Comparison of ENCODE assay signal across 31 cellular contexts in genomic region chr4:111454961-111455360, GRCh38.
A peak's percentile ranks its signal among the peaks of the same experiment; 100 is the strongest.
DNase-seq lines count a peak whose midpoint lies in the region; ATAC-seq, FAIRE-seq and TF ChIP-seq lines count a peak whose summit lies in the region.
"Had no signal": no experiment of that assay in that cellular context is flagged by ENCODE, and none has a peak within 500 bp of the region (broad histone marks: within the 10 kb centered on the region; RNA-seq: fewer than 3 reads in every experiment).

No MANE protein-coding gene starts in this region.

- no peak overlapping the region for H2BK5ac ChIP-seq in H1 (ENCODE audit: low read depth, low read length)

- H2AK5ac ChIP-seq in H1 (ENCODE audit: low read depth, low read length) = no peak overlapping the region

- H3K4me3 ChIP-seq in GM23338 = no peak overlapping the region
- H3K4me3 ChIP-seq in H1 (ENCODE audit: extremely low read depth in 1 of 4, insufficient read depth in 2 of 4, low read depth in 3 of 4, low read length in 4 of 4) = no peak overlapping the region
- H3K4me3 ChIP-seq in dorsolateral prefrontal cortex = no peak overlapping the region
- H3K4me3 ChIP-seq: BLaER1 treated with 17β-estradiol and CSF1 and Interleukin-3, amounts not matched to agents 10 nM and 100 nM; heart left ventricle; SJCRH30; tibial artery had no signal

- no peak overlapping the region for H3K18ac ChIP-seq in H1 (ENCODE audit: extremely low read depth, low read length)

- H3K79me2 ChIP-seq in GM23338 (replicated peaks; ENCODE audit: insufficient read depth) = no peaks in the 10 kb centered on the region
- no peaks in the 10 kb centered on the region for H3K79me2 ChIP-seq in H1 (ENCODE audit: control insufficient read depth in 1 of 2, insufficient read depth in 2 of 2, low read length in 2 of 2)

- H3K27ac ChIP-seq in GM23338 (ENCODE audit: low read depth) = no peak overlapping the region
- H3K27ac ChIP-seq in H1 (ENCODE audit: low read depth, low read length) = no peak overlapping the region
- no peak overlapping the region for H3K27ac ChIP-seq in dorsolateral prefrontal cortex
- H3K27ac ChIP-seq: BLaER1 treated with 17β-estradiol and CSF1 and Interleukin-3, amounts not matched to agents 10 nM and 100 nM; brain microvascular endothelial cell; heart left ventricle; SJCRH30; tibial artery had no signal

- no peaks in the 10 kb centered on the region for H3K9me3 Mint-ChIP-seq in GM23338
- H3K9me3 Mint-ChIP-seq: activated CD8-positive, alpha-beta T cell treated with anti-CD3 and anti-CD28 coated beads for 36 hours had no signal

- H3K4me1 Mint-ChIP-seq in GM23338 = no peaks in the 10 kb centered on the region
- H3K4me1 Mint-ChIP-seq: activated CD4-positive, alpha-beta T cell treated with anti-CD3 and anti-CD28 coated beads for 36 hours; IgD-negative memory B cell had no signal

- H3K4ac ChIP-seq in H1 (replicated peaks; ENCODE audit: insufficient read length, low read depth, low read length) = no peak overlapping the region

- no peak overlapping the region for H3K56ac ChIP-seq in H1 (replicated peaks; ENCODE audit: insufficient read length, low read depth, low read length)

- no peak overlapping the region for H3K23ac ChIP-seq in H1 (ENCODE audit: insufficient read length)

- WGBS in H1 (ENCODE audit: extremely low coverage in 1 of 2, insufficient coverage in 1 of 2, insufficient read length in 1 of 2, insufficient replicate concordance in 2 of 2, low coverage in 1 of 2, low lambda C conversion rate in 2 of 2, missing lambda C conversion rate in 1 of 2), 2 experiments = 75% methylated on average over 4 of the region's 4 CpGs; no CpG with 5 or more reads in 1 of the 2 experiments

- no peaks in the 10 kb centered on the region for H3F3A ChIP-seq in GM23338 (replicated peaks; ENCODE audit: low read depth)

- TF ChIP-seq CTCF in GM23338 (conservative IDR thresholded peaks at IDR 0.05; ENCODE audit: low read depth in 2 of 2) (no peak), H1 (IDR thresholded peaks at IDR 0.05; ENCODE audit: control extremely low read depth in 1 of 3, insufficient read depth in 1 of 3, low read depth in 1 of 3, low read length in 3 of 3) (no peak), dorsolateral prefrontal cortex (IDR thresholded peaks at IDR 0.05 in 54 of 56, conservative IDR thresholded peaks at IDR 0.05 in 2 of 56; ENCODE audit: low read depth in 1 of 56, partially characterized antibody in 56 of 56) (no peak)

- TF ChIP-seq RAD21 in H1 (IDR thresholded peaks at IDR 0.05 in 1 of 2, conservative IDR thresholded peaks at IDR 0.05 in 1 of 2; ENCODE audit: low read depth in 2 of 2, low read length in 2 of 2) = no peak

- FAIRE-seq in H1 (lab: Jason Lieb, UNC) = no peak
- FAIRE-seq: GM12892, RCC 7860 had no signal

- CTCF ChIA-PET in H1 (lab: Charles Lee; ENCODE audit: partially characterized antibody) = interaction anchor here (0.5 to 1.4 kb wide), 2 partner anchors 21 to 417 kb away, joined by 3 read pairs; no protein-coding TSS in a partner anchor

- intact Hi-C loops in posterior vena cava (cut with DNase I) = no loop called here
- intact Hi-C loops in dorsolateral prefrontal cortex (cut with DNase I) = no loop called here

- no peaks in the 10 kb centered on the region for H3K27me3 ChIP-seq in GM23338 (ENCODE audit: insufficient read depth)
- H3K27me3 ChIP-seq in H1 (replicated peaks in 1 of 4; ENCODE audit: control insufficient read depth in 3 of 4, extremely low read depth in 1 of 4, insufficient read depth in 3 of 4, low read length in 3 of 4) = no peaks in the 10 kb centered on the region
- H3K27me3 ChIP-seq in dorsolateral prefrontal cortex = no peaks in the 10 kb centered on the region
- H3K27me3 ChIP-seq: BLaER1 treated with 17β-estradiol and CSF1 and Interleukin-3, amounts not matched to agents 10 nM and 100 nM; brain microvascular endothelial cell; heart left ventricle; SJCRH30; tibial artery had no signal

- TF ChIP-seq EP300 in H1 (IDR thresholded peaks at IDR 0.05; ENCODE audit: borderline replicate concordance in 1 of 2, low read depth in 2 of 2, low read length in 2 of 2) = no peak

- peak; percentile 66; the same call in 2 of the 3 replicates for ATAC-seq in GM23338
- ATAC-seq in HG02642 (IDR thresholded peaks at IDR 0.05; ENCODE audit: poor library complexity, unreplicated experiment) = no peak
- ATAC-seq: activated CD4-positive, alpha-beta T cell treated with anti-CD3 and anti-CD28 coated beads for 36 hours; activated CD8-positive, alpha-beta T cell treated with anti-CD3 and anti-CD28 coated beads for 36 hours; heart left ventricle; left lobe of liver; right cardiac atrium had no signal

- no peaks in the 10 kb centered on the region for H3K9me3 ChIP-seq in H1 (ENCODE audit: insufficient read depth in 2 of 2, low read depth in 1 of 2, low read length in 1 of 2)
- H3K9me3 ChIP-seq: BLaER1 treated with 17β-estradiol and CSF1 and Interleukin-3, amounts not matched to agents 10 nM and 100 nM; heart left ventricle; SJCRH30; tibial artery had no signal

- H3K4me1 ChIP-seq in GM23338 (ENCODE audit: insufficient read depth) (no peaks in the 10 kb centered on the region), H1 (replicated peaks in 1 of 4; ENCODE audit: control insufficient read depth in 3 of 4, insufficient read depth in 4 of 4, low read length in 3 of 4) (no peaks in the 10 kb centered on the region)
- H3K4me1 ChIP-seq: BLaER1 treated with 17β-estradiol and CSF1 and Interleukin-3, amounts not matched to agents 10 nM and 100 nM; heart left ventricle; SJCRH30; tibial artery had no signal

- H4K5ac ChIP-seq in H1 (ENCODE audit: insufficient read length, low read depth, low read length) = no peak overlapping the region

- H2BK20ac ChIP-seq in H1 (ENCODE audit: low read length) = no peak overlapping the region

- no peaks in the 10 kb centered on the region for H3K9me2 ChIP-seq in GM23338 (ENCODE audit: insufficient read depth)

- H2BK120ac ChIP-seq in H1 (replicated peaks; ENCODE audit: low read depth, low read length) = no peak overlapping the region

- no peak overlapping the region for H2BK12ac ChIP-seq in H1 (ENCODE audit: low read depth, low read length)

- POLR2A ChIA-PET in H1 (lab: Charles Lee; ENCODE audit: partially characterized antibody) = no interaction called here

- H3K27me3 Mint-ChIP-seq in GM23338 (ENCODE audit: insufficient read depth, low read depth, poor library complexity) = peaks cover 3% of the 10 kb centered on the region
- H3K27me3 Mint-ChIP-seq: activated CD4-positive, alpha-beta T cell treated with anti-CD3 and anti-CD28 coated beads for 36 hours; activated CD8-positive, alpha-beta T cell treated with anti-CD3 and anti-CD28 coated beads for 36 hours; IgD-negative memory B cell had no signal

- H4K8ac ChIP-seq in H1 (ENCODE audit: extremely low read depth, insufficient read depth, low read length) = no peak overlapping the region

- no peaks in the 10 kb centered on the region for H3K79me1 ChIP-seq in H1 (ENCODE audit: low read depth, low read length)

- 0 out of 2 replicates have a peak overlapping the region, but pooled peaks have one; percentile 15 for H3K27ac Mint-ChIP-seq in GM23338
- H3K27ac Mint-ChIP-seq: activated CD4-positive, alpha-beta T cell treated with anti-CD3 and anti-CD28 coated beads for 36 hours; activated CD8-positive, alpha-beta T cell treated with anti-CD3 and anti-CD28 coated beads for 36 hours; IgD-negative memory B cell had no signal

- TF ChIP-seq POLR2A in H1 (IDR thresholded peaks at IDR 0.05; ENCODE audit: control extremely low read depth in 1 of 2, low read depth in 2 of 2, low read length in 2 of 2) = no peak

- H3K4me2 ChIP-seq in GM23338 (no peak overlapping the region), H1 (ENCODE audit: insufficient read depth in 1 of 2, low read depth in 2 of 2, low read length in 2 of 2) (no peak overlapping the region)
- H3K4me2 ChIP-seq: BLaER1 treated with 17β-estradiol and CSF1 and Interleukin-3, amounts not matched to agents 10 nM and 100 nM had no signal

- DNase-seq in GM23338 (ENCODE audit: low spot score) (peak; percentile 64), H1 (ENCODE audit: low read depth in 1 of 2, low spot score in 2 of 2) (peak; percentile 23 to 45), iPS-NIHi11 (ENCODE audit: low spot score) (peak; percentile 5), posterior vena cava (ENCODE audit: low spot score) (peak; percentile 52), dorsolateral prefrontal cortex (no peak), epidermal melanocyte (ENCODE audit: insufficient read length, low spot score) (no peak)
- no peak for DNase-seq in activated CD4-positive, alpha-beta T cell treated with anti-CD3 and anti-CD28 coated beads for 1 hour
- DNase-seq: ACHN; activated CD4-positive, alpha-beta T cell treated with anti-CD3 and anti-CD28 coated beads for 36 hours; activated CD8-positive, alpha-beta T cell treated with anti-CD3 and anti-CD28 coated beads for 36 hours; activated naive CD4-positive, alpha-beta T cell treated with anti-CD3 and anti-CD28 coated beads, Interleukin-2, amount 50 U/mL, for 16 hours; amniotic stem cell; brain microvascular endothelial cell; DMS153; heart left ventricle; mesenchymal stem cell; NCI-H1092; NCI-H1694; NCI-H446; NCI-H748 treated with DMSO at 0.1 percent for 48 hours; right cardiac atrium; SJCRH30; stimulated activated CD4-positive, alpha-beta T cell treated with anti-CD3 and anti-CD28 coated beads, Interleukin-12 subunit alpha, Interleukin-12 subunit beta, amount 100 ng/mL, for 4 hours; stimulated activated CD4-positive, alpha-beta T cell treated with anti-CD3 and anti-CD28 coated beads, Interleukin-2, amount 100 ng/mL, for 48 hours; tibial artery had no signal

- no peaks in the 10 kb centered on the region; the same call in 1 of the 2 replicates for H3K23me2 ChIP-seq in H1 (ENCODE audit: low read depth, low read length)

- H3K4me3 Mint-ChIP-seq in GM23338 = no peak overlapping the region
- H3K4me3 Mint-ChIP-seq: activated CD4-positive, alpha-beta T cell treated with anti-CD3 and anti-CD28 coated beads for 36 hours; activated CD8-positive, alpha-beta T cell treated with anti-CD3 and anti-CD28 coated beads for 36 hours; IgD-negative memory B cell had no signal

- H4K20me1 ChIP-seq in GM23338 (replicated peaks; ENCODE audit: insufficient read depth) = no peaks in the 10 kb centered on the region
- H4K20me1 ChIP-seq in H1 (replicated peaks in 1 of 2; ENCODE audit: control insufficient read depth in 1 of 2, insufficient read depth in 2 of 2, low read length in 2 of 2) = no peaks in the 10 kb centered on the region
- H4K20me1 ChIP-seq: BLaER1 treated with 17β-estradiol and CSF1 and Interleukin-3, amounts not matched to agents 10 nM and 100 nM had no signal

- H2AFZ ChIP-seq in GM23338 (no peak overlapping the region), H1 (ENCODE audit: low read length) (no peak overlapping the region)

- no peaks in the 10 kb centered on the region for H3K36me3 Mint-ChIP-seq in GM23338 (ENCODE audit: low read depth)
- H3K36me3 Mint-ChIP-seq: IgD-negative memory B cell had no signal

- H2BK15ac ChIP-seq in H1 (ENCODE audit: low read length) = no peak overlapping the region

- H3K36me3 ChIP-seq in GM23338 (ENCODE audit: insufficient read depth) (no peaks in the 10 kb centered on the region), H1 (ENCODE audit: control insufficient read depth in 2 of 4, insufficient read depth in 4 of 4, low read length in 3 of 4) (no peaks in the 10 kb centered on the region)
- H3K36me3 ChIP-seq: BLaER1 treated with 17β-estradiol and CSF1 and Interleukin-3, amounts not matched to agents 10 nM and 100 nM; brain microvascular endothelial cell; heart left ventricle; SJCRH30; tibial artery had no signal

- no peak overlapping the region for H3K14ac ChIP-seq in H1 (ENCODE audit: insufficient read length)

- no peak overlapping the region for H4K91ac ChIP-seq in H1 (replicated peaks; ENCODE audit: insufficient read length, low read length)

- no peak overlapping the region for H3K9ac ChIP-seq in H1 (replicated peaks in 1 of 4; ENCODE audit: extremely low read depth in 1 of 4, low read depth in 3 of 4, low read length in 3 of 4)
- H3K9ac ChIP-seq: BLaER1 treated with 17β-estradiol and CSF1 and Interleukin-3, amounts not matched to agents 10 nM and 100 nM had no signal

Comparison
In these comparisons a context has a peak if more than half of its experiments do, and no peak if none do; other contexts are left out.
1. DNase-seq: peak in GM23338 (single experiment), H1 (2 of 2), iPS-NIHi11 (single experiment) and posterior vena cava (single experiment); none in dorsolateral prefrontal cortex (0 of 10), epidermal melanocyte (single experiment) and activated CD4-positive, alpha-beta T cell treated with anti-CD3 and anti-CD28 coated beads for 1 hour (single experiment).